Comparison of ENCODE assay signal across 19 cellular contexts in genomic region chr17:66357037-66357436, GRCh38. TPM values are rescaled to one million over a fixed set of nuclear protein-coding genes. Genes with fewer than 3 reads are reported as not detected.
DNase-seq lines count a peak whose midpoint lies in the region; TF ChIP-seq lines count a peak whose summit lies in the region.
"Had no signal": no experiment of that assay in that cellular context is flagged by ENCODE, and none has a peak within 500 bp of the region (broad histone marks: within the 10 kb centered on the region; RNA-seq: fewer than 3 reads in every experiment).

No MANE protein-coding gene starts in this region.

- no peaks in the 10 kb centered on the region for H3K79me2 ChIP-seq in Karpas-422 (ENCODE audit: low read length)

- H3K9ac ChIP-seq in Karpas-422 (ENCODE audit: low read length): no peak overlapping the region

- peaks cover 7% of the 10 kb centered on the region for H4K20me1 ChIP-seq in Karpas-422 (ENCODE audit: insufficient read depth, low read depth, low read length)

- no peak overlapping the region for H3K4me3 ChIP-seq in BE2C (ENCODE audit: low read depth, low read length)
- H3K4me3 ChIP-seq in fibroblast of pulmonary artery (replicated peaks; ENCODE audit: low read depth, low read length): no peak overlapping the region
- no peak overlapping the region for H3K4me3 ChIP-seq in Karpas-422 (ENCODE audit: low read length)
- H3K4me3 ChIP-seq: coronary artery, lower lobe of right lung had no signal

- peak; percentile 24 for DNase-seq in BE2C
- DNase-seq in EH (ENCODE audit: low read depth): peak; percentile 60
- DNase-seq in NCI-H226: peak; percentile 16
- peak; percentile 33 for DNase-seq in fibroblast of pulmonary artery (ENCODE audit: low read depth)
- DNase-seq in activated CD4-positive, CD25-positive, alpha-beta regulatory T cell (lab: John Stamatoyannopoulos, UW): no peak
- DNase-seq in Karpas-422: no peak
- DNase-seq in epidermal melanocyte (ENCODE audit: insufficient read length, low spot score): no peak
- no peak for DNase-seq in GM20000 (ENCODE audit: low spot score)
- DNase-seq: activated CD4-positive, alpha-beta T cell treated with anti-CD3 and anti-CD28 coated beads, Interleukin-2, amount 50 U/mL, for 48 hours; AML-193; foreskin melanocyte; hypothalamus; islet precursor cell; lower lobe of right lung; NCI-H2107; NCI-H524; stimulated activated CD4-positive, alpha-beta T cell treated with anti-CD3 and anti-CD28 coated beads, Interleukin-4, amount 100 ng/mL, for 4 hours had no signal

- TF ChIP-seq CTCF in BE2C (IDR thresholded peaks at IDR 0.05; ENCODE audit: low read depth, low read length) (no peak), fibroblast of pulmonary artery (IDR thresholded peaks at IDR 0.05; ENCODE audit: low read length, missing control alignments) (no peak), GM20000 (IDR thresholded peaks at IDR 0.05; ENCODE audit: extremely low read depth, missing control alignments) (no peak)

- no peak overlapping the region for H3K4me2 ChIP-seq in Karpas-422 (ENCODE audit: low read depth, low read length, poor library complexity, severe bottlenecking)

- no peak overlapping the region for H3K27ac ChIP-seq in Karpas-422 (ENCODE audit: low read length)
- H3K27ac ChIP-seq: coronary artery, lower lobe of right lung, neutrophil had no signal

- H3K4me1 ChIP-seq in BE2C (peaks cover 17% of the 10 kb centered on the region), Karpas-422 (ENCODE audit: low read length) (peaks cover 7% of the 10 kb centered on the region)
- H3K4me1 ChIP-seq: lower lobe of right lung had no signal

- H2AFZ ChIP-seq in Karpas-422 (ENCODE audit: low read length): no peak overlapping the region

- H3K27me3 ChIP-seq in BE2C: no peaks in the 10 kb centered on the region
- no peaks in the 10 kb centered on the region for H3K27me3 ChIP-seq in Karpas-422 (ENCODE audit: low read length)
- H3K27me3 ChIP-seq: neutrophil had no signal

- no peaks in the 10 kb centered on the region for H3K9me2 ChIP-seq in Karpas-422 (replicated peaks; ENCODE audit: insufficient read depth, low read length)

- no peaks in the 10 kb centered on the region for H3K36me3 ChIP-seq in BE2C
- H3K36me3 ChIP-seq in Karpas-422 (ENCODE audit: insufficient read depth, low read length): no peaks in the 10 kb centered on the region
- H3K36me3 ChIP-seq: lower lobe of right lung, neutrophil had no signal

- H3K9me3 ChIP-seq in BE2C (no peaks in the 10 kb centered on the region), Karpas-422 (ENCODE audit: low read length) (no peaks in the 10 kb centered on the region)
- H3K9me3 ChIP-seq: lower lobe of right lung, neutrophil had no signal

RNA-seq across cellular contexts. Expression of gene PRKCA, which starts 54.6 kb away (rescaled TPM):
- 38.2 TPM for polyA plus RNA-seq in BE2C (2012; ENCODE audit: insufficient read depth, insufficient read length, low read depth)
- 4.3 and 4.4 TPM in 2 replicates for total RNA-seq in Karpas-422 (2014; rRNA removed; shearing (Covaris generic); ENCODE audit: low replicate concordance)

Comparison
In these comparisons a context has a peak if more than half of its experiments do, and no peak if none do; other contexts are left out.
1. DNase-seq: peak in BE2C (single experiment), EH (single experiment), NCI-H226 (single experiment) and fibroblast of pulmonary artery (single experiment); none in activated CD4-positive, CD25-positive, alpha-beta regulatory T cell (0 of 4), Karpas-422 (single experiment), epidermal melanocyte (single experiment) and GM20000 (single experiment).